8 cellular contexts compared by ENCODE assay signal in genomic region chr16:75622762-75623605, GRCh38. TPM values are rescaled to one million over a fixed set of nuclear protein-coding genes. Genes with fewer than 3 reads are reported as not detected.
DNase-seq lines count a peak whose midpoint lies in the region; ATAC-seq, FAIRE-seq and TF ChIP-seq lines count a peak whose summit lies in the region.

Gene ADAT1, minus strand, starts transcription at chr16:75623281. Its CDS starts 2,482 bp downstream, at chr16:75620799.

- H3K27ac ChIP-seq in angular gyrus (ENCODE audit: low read depth, low read length) = peak within 1 kb of the TSS; percentile 72
- peak within 1 kb of the TSS; percentile 91 for H3K27ac ChIP-seq in psoas muscle

- ATAC-seq in GM18498 (IDR thresholded peaks at IDR 0.05; ENCODE audit: unreplicated experiment) (peak; percentile 97), HG02938 (IDR thresholded peaks at IDR 0.05; ENCODE audit: unreplicated experiment) (peak; percentile 95), left ventricle myocardium superior (peak; percentile 97), psoas muscle (peak; percentile 96 to 98 (median 97))

- peak within 1 kb of the TSS; percentile 76 for H3K4me3 ChIP-seq in psoas muscle

- no peaks in the 10 kb centered on the region for H3K27me3 ChIP-seq in psoas muscle (ENCODE audit: insufficient read depth in 3 of 3, low read length in 2 of 3)

- H3K9me3 ChIP-seq in psoas muscle = no peaks in the 10 kb centered on the region

- 0% methylated on average over 62 of the region's 62 CpGs for WGBS in psoas muscle, 3 donors

- no peak for TF ChIP-seq CTCF in psoas muscle (IDR thresholded peaks at IDR 0.05)

- peak; percentile 68 to 85 for DNase-seq in NCI-H187 (lab: John Stamatoyannopoulos, UW)
- DNase-seq in T-helper 2 cell = peak; percentile 91 to 99 (median 98)
- DNase-seq in left ventricle myocardium superior = peak; percentile 99
- peak; percentile 98 to 99 for DNase-seq in psoas muscle
- DNase-seq in urothelium cell line (ENCODE audit: low spot score) = peak; percentile 97

- intact Hi-C loops in left ventricle myocardium superior (cut with micrococcal nuclease) (no loop called here), psoas muscle (cut with DNase I) (loop anchor here (2.0 to 5.0 kb wide), 3 partner anchors 36 to 151 kb away; partner anchors contain the start of gene GABARAPL2 (in 1 of the 2))

- H3K36me3 ChIP-seq in psoas muscle (ENCODE audit: insufficient read depth in 1 of 2, low read depth in 1 of 2) = peaks cover 21 to 61% of the 10 kb centered on the region in 2 donors

- peaks cover 17% of the 10 kb centered on the region for H3K4me1 ChIP-seq in psoas muscle

- FAIRE-seq in urothelium cell line (lab: Jason Lieb, UNC) = no peak

RNA-seq across cellular contexts. Expression of gene ADAT1, which starts in this region (rescaled TPM):
- total RNA-seq in left ventricle myocardium superior (19.0 TPM), psoas muscle (10 to 100 TPM; 15.6 to 25.3 (median 20.3) TPM)
- polyA plus RNA-seq in psoas muscle = 10 to 100 TPM in 2 of 3 donors, 1 to 10 TPM in 1; 6.9 to 26.1 (median 14.7) TPM

Comparison
In these comparisons a context has a peak if more than half of its experiments do, and no peak if none do; other contexts are left out.
1. Peak in every context shown above with its lines: DNase-seq, ATAC-seq, H3K4me3 ChIP-seq and H3K27ac ChIP-seq.